35 cellular contexts compared by ENCODE assay signal in the genomic region with DNA sequence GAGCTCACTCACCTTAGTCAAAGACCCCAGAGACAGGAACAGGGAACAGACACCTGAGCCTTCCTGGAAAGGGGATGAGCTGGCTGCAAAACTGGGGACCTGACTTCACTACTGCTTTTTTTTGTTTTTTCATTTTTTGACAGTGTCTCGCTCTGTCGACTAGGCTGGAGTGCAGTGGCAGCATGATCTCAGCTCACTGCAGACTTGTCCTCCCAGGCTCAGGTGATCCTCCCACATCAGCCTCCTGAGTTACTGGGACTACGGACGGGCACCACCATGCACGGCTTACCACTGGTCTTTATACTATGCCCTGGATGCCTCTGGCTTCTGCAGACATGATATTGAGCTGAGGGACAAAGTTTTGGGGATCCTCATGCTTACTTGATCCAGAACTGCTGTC.
A peak's percentile ranks its signal among the peaks of the same experiment; 100 is the strongest.
DNase-seq lines count a peak whose midpoint lies in the region; ATAC-seq, FAIRE-seq and TF ChIP-seq lines count a peak whose summit lies in the region.
"Had no signal": no experiment of that assay in that cellular context is flagged by ENCODE, and none has a peak within 500 bp of the region (broad histone marks: within the 10 kb centered on the region; RNA-seq: fewer than 3 reads in every experiment).

No MANE protein-coding gene starts in this region.

- no peak overlapping the region for H3K4me3 ChIP-seq in H1 (ENCODE audit: extremely low read depth in 1 of 4, insufficient read depth in 2 of 4, low read depth in 3 of 4, low read length in 4 of 4)
- no peak overlapping the region for H3K4me3 ChIP-seq in esophagus muscularis mucosa
- H3K4me3 ChIP-seq in naive thymus-derived CD4-positive, alpha-beta T cell (ENCODE audit: low read length), result no peak overlapping the region
- H3K4me3 ChIP-seq: A549; BLaER1; BLaER1 treated with 17β-estradiol and CSF1 and Interleukin-3, amounts not matched to agents 10 nM and 100 nM had no signal

- H3K27me3 ChIP-seq in H1 (replicated peaks in 1 of 4; ENCODE audit: control insufficient read depth in 3 of 4, extremely low read depth in 1 of 4, insufficient read depth in 3 of 4, low read length in 3 of 4) (no peaks in the 10 kb centered on the region), esophagus muscularis mucosa (peaks cover 0 to 32% (median 1%) of the 10 kb centered on the region in 4 donors)
- no peaks in the 10 kb centered on the region for H3K27me3 ChIP-seq in naive thymus-derived CD4-positive, alpha-beta T cell (ENCODE audit: control insufficient read depth in 2 of 2, insufficient read depth in 2 of 2, low read length in 2 of 2)
- H3K27me3 ChIP-seq: BE2C; BLaER1; BLaER1 treated with 17β-estradiol and CSF1 and Interleukin-3, amounts not matched to agents 10 nM and 100 nM had no signal

- H3K27ac Mint-ChIP-seq in osteocyte (ENCODE audit: unreplicated experiment), result no peak overlapping the region
- H3K27ac Mint-ChIP-seq in naive thymus-derived CD4-positive, alpha-beta T cell, result no peak overlapping the region
- H3K27ac Mint-ChIP-seq: B cell; CD14-positive monocyte; CD4-positive, alpha-beta memory T cell; CD4-positive, alpha-beta T cell; CD4-positive, CD25-positive, alpha-beta regulatory T cell; CD8-positive, alpha-beta memory T cell; CD8-positive, alpha-beta T cell had no signal

- 0 out of 2 replicates have a peak overlapping the region, but pooled peaks have one; percentile 5 for H2AFZ ChIP-seq in H1 (ENCODE audit: low read length)

- H3K4me2 ChIP-seq in H1 (ENCODE audit: insufficient read depth in 1 of 2, low read depth in 2 of 2, low read length in 2 of 2), result no peak overlapping the region
- H3K4me2 ChIP-seq: A549; BLaER1; BLaER1 treated with 17β-estradiol and CSF1 and Interleukin-3, amounts not matched to agents 10 nM and 100 nM had no signal

- DNase-seq in H1 (ENCODE audit: low read depth in 1 of 2, low spot score in 2 of 2), result no peak
- peak; percentile 80 for DNase-seq in esophagus muscularis mucosa (ENCODE audit: extremely low spot score)
- DNase-seq in osteocyte (ENCODE audit: extremely low spot score, unreplicated experiment), result peak; percentile 59
- DNase-seq in naive thymus-derived CD4-positive, alpha-beta T cell, result no peak
- DNase-seq: 8988T; ACHN; AML-193; BE2C; C1 segment of cervical spinal cord; Caco-2; Calu3; CD4-positive, alpha-beta memory T cell; CD4-positive, alpha-beta T cell; CD4-positive, CD25-positive, alpha-beta regulatory T cell; CD8-positive, alpha-beta memory T cell; CD8-positive, alpha-beta T cell; COR-L47; DMS 273 treated with DMSO at 0.1 percent for 48 hours; DMS153; DMS53; DMS79; DMS79 treated with DMSO at 0.1 percent for 48 hours; DND-41; EL had no signal

- H3K23ac ChIP-seq in H1 (ENCODE audit: insufficient read length), result no peak overlapping the region

- H2BK15ac ChIP-seq in H1 (ENCODE audit: low read length), result no peak overlapping the region

- H3K36me3 Mint-ChIP-seq in osteocyte (ENCODE audit: unreplicated experiment), result no peaks in the 10 kb centered on the region
- H3K36me3 Mint-ChIP-seq in naive thymus-derived CD4-positive, alpha-beta T cell, result no peaks in the 10 kb centered on the region
- H3K36me3 Mint-ChIP-seq: CD14-positive monocyte; CD4-positive, alpha-beta memory T cell; CD4-positive, CD25-positive, alpha-beta regulatory T cell; CD8-positive, alpha-beta memory T cell; CD8-positive, alpha-beta T cell had no signal

- H3K9me3 Mint-ChIP-seq in osteocyte (ENCODE audit: unreplicated experiment), result no peaks in the 10 kb centered on the region
- no peaks in the 10 kb centered on the region for H3K9me3 Mint-ChIP-seq in naive thymus-derived CD4-positive, alpha-beta T cell
- H3K9me3 Mint-ChIP-seq: CD4-positive, alpha-beta memory T cell; CD4-positive, alpha-beta T cell; CD4-positive, CD25-positive, alpha-beta regulatory T cell; CD8-positive, alpha-beta memory T cell; CD8-positive, alpha-beta T cell had no signal

- no peak overlapping the region for H3K4ac ChIP-seq in H1 (replicated peaks; ENCODE audit: insufficient read length, low read depth, low read length)

- no peaks in the 10 kb centered on the region for H3K79me1 ChIP-seq in H1 (ENCODE audit: low read depth, low read length)

- H4K5ac ChIP-seq in H1 (ENCODE audit: insufficient read length, low read depth, low read length), result no peak overlapping the region

- H3K18ac ChIP-seq in H1 (ENCODE audit: extremely low read depth, low read length), result no peak overlapping the region

- H3K36me3 ChIP-seq in H1 (ENCODE audit: control insufficient read depth in 2 of 4, insufficient read depth in 4 of 4, low read length in 3 of 4) (no peaks in the 10 kb centered on the region), esophagus muscularis mucosa (no peaks in the 10 kb centered on the region)
- H3K36me3 ChIP-seq in naive thymus-derived CD4-positive, alpha-beta T cell (ENCODE audit: control insufficient read depth in 2 of 3, insufficient read depth in 3 of 3, low read length in 3 of 3), result no peaks in the 10 kb centered on the region
- H3K36me3 ChIP-seq: BE2C; BLaER1; BLaER1 treated with 17β-estradiol and CSF1 and Interleukin-3, amounts not matched to agents 10 nM and 100 nM had no signal

- no peak for ATAC-seq in naive thymus-derived CD4-positive, alpha-beta T cell
- ATAC-seq in GM21576 (IDR thresholded peaks at IDR 0.05; ENCODE audit: unreplicated experiment) (no peak), GM18519 (IDR thresholded peaks at IDR 0.05; ENCODE audit: low FRiP score, unreplicated experiment) (no peak)
- ATAC-seq: A549; CD8-positive, alpha-beta T cell had no signal

- H3K27ac ChIP-seq in H1 (ENCODE audit: low read depth, low read length) (no peak overlapping the region), esophagus muscularis mucosa (replicated peaks in 1 of 4) (no peak overlapping the region)
- H3K27ac ChIP-seq in naive thymus-derived CD4-positive, alpha-beta T cell (ENCODE audit: low read depth, low read length), result no peak overlapping the region
- H3K27ac ChIP-seq: 22Rv1; A549; BLaER1; BLaER1 treated with 17β-estradiol and CSF1 and Interleukin-3, amounts not matched to agents 10 nM and 100 nM; C4-2B had no signal

- H3K4me1 Mint-ChIP-seq in osteocyte (ENCODE audit: unreplicated experiment), result no peaks in the 10 kb centered on the region
- no peaks in the 10 kb centered on the region for H3K4me1 Mint-ChIP-seq in naive thymus-derived CD4-positive, alpha-beta T cell
- H3K4me1 Mint-ChIP-seq: B cell; CD14-positive monocyte; CD4-positive, CD25-positive, alpha-beta regulatory T cell; CD8-positive, alpha-beta memory T cell had no signal

- H3K27me3 Mint-ChIP-seq in osteocyte (ENCODE audit: unreplicated experiment), result no peaks in the 10 kb centered on the region
- peaks cover 4 to 27% (median 17%) of the 10 kb centered on the region in 5 donors for H3K27me3 Mint-ChIP-seq in naive thymus-derived CD4-positive, alpha-beta T cell

- H4K20me1 ChIP-seq in H1 (replicated peaks in 1 of 2; ENCODE audit: control insufficient read depth in 1 of 2, insufficient read depth in 2 of 2, low read length in 2 of 2), result no peaks in the 10 kb centered on the region
- H4K20me1 ChIP-seq: BLaER1; BLaER1 treated with 17β-estradiol and CSF1 and Interleukin-3, amounts not matched to agents 10 nM and 100 nM had no signal

- no peak overlapping the region for H2BK20ac ChIP-seq in H1 (ENCODE audit: low read length)

- POLR2A ChIA-PET in H1 (lab: Charles Lee; ENCODE audit: partially characterized antibody), result no interaction called here
- POLR2A ChIA-PET in naive thymus-derived CD4-positive, alpha-beta T cell (lab: Charles Lee), result no interaction called here

- 88% methylated on average over 5 of the region's 5 CpGs; no CpG with 5 or more reads in 1 of the 2 experiments for WGBS in H1 (ENCODE audit: extremely low coverage in 1 of 2, insufficient coverage in 1 of 2, insufficient read length in 1 of 2, insufficient replicate concordance in 2 of 2, low coverage in 1 of 2, low lambda C conversion rate in 2 of 2, missing lambda C conversion rate in 1 of 2), 2 experiments
- WGBS in esophagus muscularis mucosa, result 80% methylated on average over 5 of the region's 5 CpGs

- H3K14ac ChIP-seq in H1 (ENCODE audit: insufficient read length), result no peak overlapping the region

- H2BK12ac ChIP-seq in H1 (ENCODE audit: low read depth, low read length), result no peak overlapping the region

- no peak overlapping the region for H4K8ac ChIP-seq in H1 (ENCODE audit: extremely low read depth, insufficient read depth, low read length)

- H3K9me3 ChIP-seq in H1 (ENCODE audit: insufficient read depth in 2 of 2, low read depth in 1 of 2, low read length in 1 of 2) (no peaks in the 10 kb centered on the region), esophagus muscularis mucosa (no peaks in the 10 kb centered on the region)
- no peaks in the 10 kb centered on the region for H3K9me3 ChIP-seq in naive thymus-derived CD4-positive, alpha-beta T cell (ENCODE audit: control insufficient read depth in 2 of 3, low read length in 3 of 3)
- H3K9me3 ChIP-seq: A549; BE2C; BLaER1; BLaER1 treated with 17β-estradiol and CSF1 and Interleukin-3, amounts not matched to agents 10 nM and 100 nM; Caco-2 had no signal

- TF ChIP-seq RAD21 in H1 (IDR thresholded peaks at IDR 0.05 in 1 of 2, conservative IDR thresholded peaks at IDR 0.05 in 1 of 2; ENCODE audit: low read depth in 2 of 2, low read length in 2 of 2), result no peak

- TF ChIP-seq EP300 in H1 (IDR thresholded peaks at IDR 0.05; ENCODE audit: borderline replicate concordance in 1 of 2, low read depth in 2 of 2, low read length in 2 of 2), result no peak
- TF ChIP-seq EP300 in esophagus muscularis mucosa (IDR thresholded peaks at IDR 0.05), result no peak

- intact Hi-C loops in esophagus muscularis mucosa (cut with DNase I), result no loop called here
- intact Hi-C loops in naive thymus-derived CD4-positive, alpha-beta T cell (cut with micrococcal nuclease), result no loop called here

- no peak for FAIRE-seq in H1 (lab: Jason Lieb, UNC)
- FAIRE-seq: A204.1, A549, D721Med had no signal

- no peak overlapping the region for H2BK120ac ChIP-seq in H1 (replicated peaks; ENCODE audit: low read depth, low read length)

- H2BK5ac ChIP-seq in H1 (ENCODE audit: low read depth, low read length), result no peak overlapping the region

- CTCF ChIA-PET in H1 (lab: Charles Lee; ENCODE audit: partially characterized antibody), result interaction anchor here (0.7 to 7.0 kb wide), 5 partner anchors 12 to 461 kb away, joined by 3 to 45 read pairs (median 3); no protein-coding TSS in a partner anchor
- CTCF ChIA-PET in naive thymus-derived CD4-positive, alpha-beta T cell (lab: Charles Lee), result no interaction called here

- H3K56ac ChIP-seq in H1 (replicated peaks; ENCODE audit: insufficient read length, low read depth, low read length), result no peak overlapping the region

- H3K23me2 ChIP-seq in H1 (ENCODE audit: low read depth, low read length), result no peaks in the 10 kb centered on the region

- no peak overlapping the region for H3K4me3 Mint-ChIP-seq in osteocyte (ENCODE audit: unreplicated experiment)
- H3K4me3 Mint-ChIP-seq in naive thymus-derived CD4-positive, alpha-beta T cell, result no peak overlapping the region
- H3K4me3 Mint-ChIP-seq: B cell; CD14-positive monocyte; CD4-positive, alpha-beta memory T cell; CD4-positive, alpha-beta T cell; CD4-positive, CD25-positive, alpha-beta regulatory T cell; CD8-positive, alpha-beta memory T cell; CD8-positive, alpha-beta T cell had no signal

- TF ChIP-seq POLR2A in H1 (IDR thresholded peaks at IDR 0.05; ENCODE audit: control extremely low read depth in 1 of 2, low read depth in 2 of 2, low read length in 2 of 2) (no peak), esophagus muscularis mucosa (IDR thresholded peaks at IDR 0.05; ENCODE audit: low read depth) (no peak)

- no peak overlapping the region for H4K91ac ChIP-seq in H1 (replicated peaks; ENCODE audit: insufficient read length, low read length)

- TF ChIP-seq CTCF in H1 (IDR thresholded peaks at IDR 0.05; ENCODE audit: control extremely low read depth in 1 of 3, insufficient read depth in 1 of 3, low read depth in 1 of 3, low read length in 3 of 3) (no peak), esophagus muscularis mucosa (IDR thresholded peaks at IDR 0.05) (no peak), osteocyte (IDR thresholded peaks at IDR 0.05) (no peak)

- H3K79me2 ChIP-seq in H1 (ENCODE audit: control insufficient read depth in 1 of 2, insufficient read depth in 2 of 2, low read length in 2 of 2), result no peaks in the 10 kb centered on the region

- no peaks in the 10 kb centered on the region for H3K4me1 ChIP-seq in H1 (replicated peaks in 1 of 4; ENCODE audit: control insufficient read depth in 3 of 4, insufficient read depth in 4 of 4, low read length in 3 of 4)
- H3K4me1 ChIP-seq in esophagus muscularis mucosa, result no peaks in the 10 kb centered on the region
- H3K4me1 ChIP-seq in naive thymus-derived CD4-positive, alpha-beta T cell (ENCODE audit: control insufficient read depth in 2 of 2, insufficient read depth in 2 of 2, low read length in 2 of 2), result no peaks in the 10 kb centered on the region
- H3K4me1 ChIP-seq: A549, BE2C, Caco-2 had no signal

- no peak overlapping the region for H3K9ac ChIP-seq in H1 (replicated peaks in 1 of 4; ENCODE audit: extremely low read depth in 1 of 4, low read depth in 3 of 4, low read length in 3 of 4)
- H3K9ac ChIP-seq: BLaER1; BLaER1 treated with 17β-estradiol and CSF1 and Interleukin-3, amounts not matched to agents 10 nM and 100 nM had no signal

- H2AK5ac ChIP-seq in H1 (ENCODE audit: low read depth, low read length), result no peak overlapping the region

Comparison
In these comparisons a context has a peak if more than half of its experiments do, and no peak if none do; other contexts are left out.
1. DNase-seq: peak in esophagus muscularis mucosa (single experiment) and osteocyte (single experiment); none in H1 (0 of 2) and naive thymus-derived CD4-positive, alpha-beta T cell (0 of 9).